In genomic region chr1:94039514-94039870, GRCh38 we compare ENCODE assay signal across 8 cellular contexts.
A peak's percentile ranks its signal among the peaks of the same experiment; 100 is the strongest.
DNase-seq lines count a peak whose midpoint lies in the region; ATAC-seq and TF ChIP-seq lines count a peak whose summit lies in the region.

No MANE protein-coding gene starts in this region.

- H3K4me3 ChIP-seq in AG09309 (ENCODE audit: control insufficient read depth, low read depth, low read length) (no peak overlapping the region), mucosa of descending colon (no peak overlapping the region)

- no peak overlapping the region for H3K4me3 Mint-ChIP-seq in activated CD8-positive, alpha-beta T cell treated with anti-CD3 and anti-CD28 coated beads for 36 hours

- H3K27ac Mint-ChIP-seq in activated CD8-positive, alpha-beta T cell treated with anti-CD3 and anti-CD28 coated beads for 36 hours, result no peak overlapping the region

- no peak for DNase-seq in AG09309 (ENCODE audit: low read depth)
- DNase-seq in NCI-H345 treated with DMSO at 0.1 percent for 48 hours (lab: John Stamatoyannopoulos, UW; ENCODE audit: unreplicated experiment), result peak; percentile 19
- DNase-seq in activated CD8-positive, alpha-beta T cell treated with anti-CD3 and anti-CD28 coated beads for 36 hours, result peak; percentile 72
- DNase-seq in epidermal melanocyte (ENCODE audit: insufficient read length, low spot score), result peak; percentile 58
- peak; percentile 66 to 82 (median 72) for DNase-seq in mucosa of descending colon
- DNase-seq in stromal cell of bone marrow (ENCODE audit: low read depth), result peak; percentile 27

- TF ChIP-seq CTCF in AG09309 (IDR thresholded peaks at IDR 0.05; ENCODE audit: control insufficient read depth, insufficient read depth, low read depth, low read length, missing control alignments), result peak; percentile 89
- TF ChIP-seq CTCF in activated CD8-positive, alpha-beta T cell treated with anti-CD3 and anti-CD28 coated beads for 36 hours (IDR thresholded peaks at IDR 0.05), result peak; percentile 90
- TF ChIP-seq CTCF in mucosa of descending colon (IDR thresholded peaks at IDR 0.05), result peak; percentile 69

- no peaks in the 10 kb centered on the region for H3K4me1 ChIP-seq in mucosa of descending colon (ENCODE audit: low read depth)

- no peaks in the 10 kb centered on the region for H3K36me3 ChIP-seq in mucosa of descending colon (ENCODE audit: low read depth)

- CTCF ChIA-PET in activated CD8-positive, alpha-beta T cell treated with anti-CD3 and anti-CD28 coated beads for 36 hours (lab: Charles Lee), result interaction anchor here (0.6 to 7.3 kb wide), 32 partner anchors 8 to 522 kb away, joined by 3 to 61 read pairs (median 5); no protein-coding TSS in a partner anchor

- POLR2A ChIA-PET in activated CD8-positive, alpha-beta T cell treated with anti-CD3 and anti-CD28 coated beads for 36 hours (lab: Charles Lee), result no interaction called here

- H3K9me3 Mint-ChIP-seq in activated CD8-positive, alpha-beta T cell treated with anti-CD3 and anti-CD28 coated beads for 36 hours, result no peaks in the 10 kb centered on the region

- no peaks in the 10 kb centered on the region for H3K9me3 ChIP-seq in mucosa of descending colon

- no peaks in the 10 kb centered on the region for H3K36me3 Mint-ChIP-seq in activated CD8-positive, alpha-beta T cell treated with anti-CD3 and anti-CD28 coated beads for 36 hours (ENCODE audit: low read depth)

- intact Hi-C loops in activated CD8-positive, alpha-beta T cell treated with anti-CD3 and anti-CD28 coated beads for 36 hours (cut with micrococcal nuclease), result no loop called here
- intact Hi-C loops in mucosa of descending colon (cut with DNase I, micrococcal nuclease), result no loop called here

- ATAC-seq in GM18907 (IDR thresholded peaks at IDR 0.05; ENCODE audit: unreplicated experiment) (peak; percentile 45), mucosa of descending colon (peak; percentile 67), GM19455 (IDR thresholded peaks at IDR 0.05; ENCODE audit: unreplicated experiment) (no peak)
- ATAC-seq in activated CD8-positive, alpha-beta T cell treated with anti-CD3 and anti-CD28 coated beads for 36 hours, result no peak

- peaks cover 27% of the 10 kb centered on the region for H3K27me3 Mint-ChIP-seq in activated CD8-positive, alpha-beta T cell treated with anti-CD3 and anti-CD28 coated beads for 36 hours

- peaks cover 5% of the 10 kb centered on the region for H3K4me1 Mint-ChIP-seq in activated CD8-positive, alpha-beta T cell treated with anti-CD3 and anti-CD28 coated beads for 36 hours (ENCODE audit: low read depth)

Comparison
In these comparisons a context has a peak if more than half of its experiments do, and no peak if none do; other contexts are left out.
1. ATAC-seq: peak in GM18907 (single experiment) and mucosa of descending colon (single experiment); none in activated CD8-positive, alpha-beta T cell treated with anti-CD3 and anti-CD28 coated beads for 36 hours (single experiment) and GM19455 (single experiment).
2. Peak in every context shown above with its lines, with median percentiles within 50 percentile points of each other: CTCF ChIP-seq.